21 cellular contexts compared by ENCODE assay signal in genomic region chr4:37971202-37971601, GRCh38. TPM values are rescaled to one million over a fixed set of nuclear protein-coding genes. Genes with fewer than 3 reads are reported as not detected.
"Had no signal": no experiment of that assay in that cellular context is flagged by ENCODE, and none has a peak within 500 bp of the region (broad histone marks: within the 10 kb centered on the region; RNA-seq: fewer than 3 reads in every experiment).

No MANE protein-coding gene starts in this region.

- FAIRE-seq: frontal cortex had no signal

- H3K9me3 Mint-ChIP-seq: activated CD4-positive, alpha-beta T cell treated with anti-CD3 and anti-CD28 coated beads, Interleukin-2, amount 10 ng/mL, durations not matched to agents 24 days and 14 days; activated naive CD4-positive, alpha-beta T cell treated with anti-CD3 and anti-CD28 coated beads, Interleukin-2, amount 10 ng/mL, durations not matched to agents 7 days and 5 days; effector memory CD8-positive, alpha-beta T cell; stimulated activated effector memory CD8-positive, alpha-beta T cell treated with anti-CD3 and anti-CD28 coated beads, Interleukin-12 subunit alpha, Interleukin-12 subunit beta, amount 100 ng/mL, for 72 hours had no signal

- H3K27ac ChIP-seq: cardiac muscle cell, VCaP had no signal

- H3K27me3 Mint-ChIP-seq: activated CD4-positive, alpha-beta T cell treated with anti-CD3 and anti-CD28 coated beads, Interleukin-2, amount 10 ng/mL, durations not matched to agents 24 days and 14 days; activated CD8-positive, alpha-beta memory T cell treated with anti-CD3 and anti-CD28 coated beads, Interleukin-2, amount 10 ng/mL, durations not matched to agents 7 days and 5 days; activated CD8-positive, alpha-beta T cell treated with anti-CD3 and anti-CD28 coated beads for 36 hours; activated naive CD4-positive, alpha-beta T cell treated with anti-CD3 and anti-CD28 coated beads, Interleukin-2, amount 10 ng/mL, durations not matched to agents 7 days and 5 days; effector memory CD8-positive, alpha-beta T cell; naive thymus-derived CD4-positive, alpha-beta T cell; stimulated activated naive CD8-positive, alpha-beta T cell treated with anti-CD3 and anti-CD28 coated beads, Interleukin-15, amount 100 ng/mL, for 72 hours had no signal

- H3K4me3 Mint-ChIP-seq: activated CD4-positive, alpha-beta T cell treated with anti-CD3 and anti-CD28 coated beads, Interleukin-2, amount 10 ng/mL, durations not matched to agents 24 days and 14 days; activated CD8-positive, alpha-beta memory T cell treated with anti-CD3 and anti-CD28 coated beads, Interleukin-2, amount 10 ng/mL, durations not matched to agents 7 days and 5 days; activated CD8-positive, alpha-beta T cell treated with anti-CD3 and anti-CD28 coated beads for 36 hours; activated naive CD4-positive, alpha-beta T cell treated with anti-CD3 and anti-CD28 coated beads, Interleukin-2, amount 10 ng/mL, durations not matched to agents 7 days and 5 days; effector memory CD8-positive, alpha-beta T cell; naive thymus-derived CD4-positive, alpha-beta T cell; neural crest cell; stimulated activated effector memory CD8-positive, alpha-beta T cell treated with anti-CD3 and anti-CD28 coated beads, Interleukin-12 subunit alpha, Interleukin-12 subunit beta, amount 100 ng/mL, for 72 hours; stimulated activated naive CD8-positive, alpha-beta T cell treated with anti-CD3 and anti-CD28 coated beads, Interleukin-15, amount 100 ng/mL, for 72 hours had no signal

- H3K9me3 ChIP-seq: body of pancreas, lower lobe of right lung, upper lobe of right lung had no signal

- DNase-seq: islet precursor cell had no signal

- H3K27me3 ChIP-seq: body of pancreas, cardiac muscle cell, upper lobe of right lung had no signal

- H3K36me3 ChIP-seq: cardiac muscle cell, lower lobe of right lung, upper lobe of right lung had no signal

- H3K27ac Mint-ChIP-seq: activated CD4-positive, alpha-beta T cell treated with anti-CD3 and anti-CD28 coated beads, Interleukin-2, amount 10 ng/mL, durations not matched to agents 24 days and 14 days; activated CD8-positive, alpha-beta memory T cell treated with anti-CD3 and anti-CD28 coated beads, Interleukin-2, amount 10 ng/mL, durations not matched to agents 7 days and 5 days; activated CD8-positive, alpha-beta T cell treated with anti-CD3 and anti-CD28 coated beads for 36 hours; activated naive CD4-positive, alpha-beta T cell treated with anti-CD3 and anti-CD28 coated beads, Interleukin-2, amount 10 ng/mL, durations not matched to agents 7 days and 5 days; stimulated activated effector memory CD8-positive, alpha-beta T cell treated with anti-CD3 and anti-CD28 coated beads, Interleukin-12 subunit alpha, Interleukin-12 subunit beta, amount 100 ng/mL, for 72 hours; stimulated activated naive CD8-positive, alpha-beta T cell treated with anti-CD3 and anti-CD28 coated beads, Interleukin-15, amount 100 ng/mL, for 72 hours had no signal

- H3K36me3 Mint-ChIP-seq: stimulated activated effector memory CD8-positive, alpha-beta T cell treated with anti-CD3 and anti-CD28 coated beads, Interleukin-12 subunit alpha, Interleukin-12 subunit beta, amount 100 ng/mL, for 72 hours had no signal

- H3K4me3 ChIP-seq: body of pancreas, cardiac muscle cell, lower lobe of right lung, skin epidermis, upper lobe of right lung had no signal

RNA-seq across cellular contexts. Expression of gene PTTG2, which starts 11.0 kb away (rescaled TPM):
- total RNA-seq: activated CD8-positive, alpha-beta T cell treated with anti-CD3 and anti-CD28 coated beads for 36 hours; cardiac muscle cell; dermis microvascular lymphatic vessel endothelial cell; endothelial cell of umbilical vein; frontal cortex; mesenteric fat pad; neural crest cell; temporal lobe had no signal
- polyA plus RNA-seq: cardiac muscle cell, endothelial cell of umbilical vein had no signal
